ENCODE assay signal across 20 cellular contexts in genomic region chr10:61423178-61423577, GRCh38.
DNase-seq lines count a peak whose midpoint lies in the region; ATAC-seq and FAIRE-seq lines count a peak whose summit lies in the region.
"Had no signal": no experiment of that assay in that cellular context is flagged by ENCODE, and none has a peak within 500 bp of the region (broad histone marks: within the 10 kb centered on the region; RNA-seq: fewer than 3 reads in every experiment).

No MANE protein-coding gene starts in this region.

- H3K9me3 Mint-ChIP-seq in stimulated activated naive B cell treated with anti-CD40 and anti-IgM and Interleukin-4, amounts not matched to agents 10 μg/mL and 1 μg/mL and 100 μg/mL, for 72 hours = peaks cover 21 to 22% of the 10 kb centered on the region in 2 donors

- H3K36me3 Mint-ChIP-seq in stimulated activated naive B cell treated with anti-CD40 and anti-IgM and Interleukin-4, amounts not matched to agents 10 μg/mL and 1 μg/mL and 100 μg/mL, for 72 hours = peaks cover 4 to 6% of the 10 kb centered on the region in 2 donors
- H3K36me3 Mint-ChIP-seq: CD4-positive, CD25-positive, alpha-beta regulatory T cell; CD8-positive, alpha-beta T cell had no signal

- no peak for DNase-seq in stimulated activated naive B cell treated with anti-CD40 and anti-IgM and Interleukin-4, amounts not matched to agents 10 μg/mL and 1 μg/mL and 100 μg/mL, for 72 hours
- no peak for DNase-seq in NCI-H345 (lab: John Stamatoyannopoulos, UW)
- DNase-seq: 8988T; Caco-2; CD4-positive, CD25-positive, alpha-beta regulatory T cell; CD8-positive, alpha-beta T cell; DMS153; DND-41; GDM1; GM23248; H7; HCEC 1CT had no signal

- H3K4me3 Mint-ChIP-seq in stimulated activated naive B cell treated with anti-CD40 and anti-IgM and Interleukin-4, amounts not matched to agents 10 μg/mL and 1 μg/mL and 100 μg/mL, for 72 hours = no peak overlapping the region
- H3K4me3 Mint-ChIP-seq: B cell; CD4-positive, CD25-positive, alpha-beta regulatory T cell; CD8-positive, alpha-beta T cell had no signal

- H3K4me1 Mint-ChIP-seq in stimulated activated naive B cell treated with anti-CD40 and anti-IgM and Interleukin-4, amounts not matched to agents 10 μg/mL and 1 μg/mL and 100 μg/mL, for 72 hours = no peaks in the 10 kb centered on the region
- H3K4me1 Mint-ChIP-seq: B cell; CD4-positive, CD25-positive, alpha-beta regulatory T cell had no signal

- ATAC-seq in stimulated activated naive B cell treated with anti-CD40 and anti-IgM and Interleukin-4, amounts not matched to agents 10 μg/mL and 1 μg/mL and 100 μg/mL, for 72 hours (replicated peaks) = no peak
- no peak for ATAC-seq in HG03025 (IDR thresholded peaks at IDR 0.05; ENCODE audit: low FRiP score, unreplicated experiment)
- ATAC-seq: CD8-positive, alpha-beta T cell; GM12878 had no signal

- peak; percentile 53 for FAIRE-seq in A204.1 (lab: Jason Lieb, UNC)
- FAIRE-seq in G401.6 (lab: Jason Lieb, UNC) = peak; percentile 17
- peak; percentile 31 for FAIRE-seq in colon (lab: Jason Lieb, UNC)
- FAIRE-seq: GM12878, GM19239, H1 had no signal

- no peak overlapping the region for H3K27ac Mint-ChIP-seq in stimulated activated naive B cell treated with anti-CD40 and anti-IgM and Interleukin-4, amounts not matched to agents 10 μg/mL and 1 μg/mL and 100 μg/mL, for 72 hours
- H3K27ac Mint-ChIP-seq: B cell; CD8-positive, alpha-beta T cell had no signal

- H3K27me3 Mint-ChIP-seq in stimulated activated naive B cell treated with anti-CD40 and anti-IgM and Interleukin-4, amounts not matched to agents 10 μg/mL and 1 μg/mL and 100 μg/mL, for 72 hours = peaks cover 3 to 12% of the 10 kb centered on the region in 2 donors
